In genomic region chr11:26330255-26330654, GRCh38 we compare ENCODE assay signal across 28 cellular contexts. TPM values are rescaled to one million over a fixed set of nuclear protein-coding genes. Genes with fewer than 3 reads are reported as not detected.
"Had no signal": no experiment of that assay in that cellular context is flagged by ENCODE, and none has a peak within 500 bp of the region (broad histone marks: within the 10 kb centered on the region; RNA-seq: fewer than 3 reads in every experiment).

No MANE protein-coding gene starts in this region.

- H3K9me3 Mint-ChIP-seq: nephron progenitor cell had no signal

- H3K4me2 ChIP-seq: smooth muscle cell had no signal

- DNase-seq: cortex of kidney; effector memory CD8-positive, alpha-beta T cell; hypothalamus; immature natural killer cell; islet precursor cell; kidney glomerular epithelial cell; left colon; left ventricle myocardium inferior; lower lobe of right lung; naive thymus-derived CD8-positive, alpha-beta T cell; nephron progenitor cell; stimulated activated CD4-positive, alpha-beta T cell treated with anti-CD3 and anti-CD28 coated beads, Interleukin-12 subunit alpha, Interleukin-12 subunit beta, amount 100 ng/mL, for 4 hours; stimulated activated CD4-positive, alpha-beta T cell treated with anti-CD3 and anti-CD28 coated beads, Interleukin-1b, Interleukin-23, amount 100 ng/mL, for 48 hours; stimulated activated CD4-positive, alpha-beta T cell treated with anti-CD3 and anti-CD28 coated beads, Interleukin-4, amount 100 ng/mL, for 1 hour; stimulated activated CD8-positive, alpha-beta memory T cell treated with anti-CD3 and anti-CD28 coated beads, Interleukin-4, amount 100 ng/mL, for 48 hours; stimulated activated naive CD4-positive, alpha-beta T cell; stimulated activated naive CD8-positive, alpha-beta T cell treated with anti-CD3 and anti-CD28 coated beads, Interleukin-15, amount 100 ng/mL, for 72 hours; transverse colon; upper lobe of right lung; uterus had no signal

- H3K4me3 Mint-ChIP-seq: effector memory CD8-positive, alpha-beta T cell; immature natural killer cell; naive thymus-derived CD8-positive, alpha-beta T cell; nephron progenitor cell; stimulated activated naive CD8-positive, alpha-beta T cell treated with anti-CD3 and anti-CD28 coated beads, Interleukin-15, amount 100 ng/mL, for 72 hours had no signal

- H3K4me1 Mint-ChIP-seq: immature natural killer cell; naive thymus-derived CD8-positive, alpha-beta T cell; stimulated activated naive CD8-positive, alpha-beta T cell treated with anti-CD3 and anti-CD28 coated beads, Interleukin-15, amount 100 ng/mL, for 72 hours had no signal

- H3K36me3 ChIP-seq: left ventricle myocardium inferior, lower lobe of right lung, prostate gland, right atrium auricular region, suprapubic skin, transverse colon, upper lobe of right lung, uterus had no signal

- H3K4me1 ChIP-seq: left ventricle myocardium inferior, prostate gland, upper lobe of right lung, uterus had no signal

- H3K27ac Mint-ChIP-seq: effector memory CD8-positive, alpha-beta T cell; immature natural killer cell; naive thymus-derived CD8-positive, alpha-beta T cell; nephron progenitor cell; stimulated activated naive CD8-positive, alpha-beta T cell treated with anti-CD3 and anti-CD28 coated beads, Interleukin-15, amount 100 ng/mL, for 72 hours had no signal

- ATAC-seq: effector memory CD8-positive, alpha-beta T cell; left colon; lower lobe of right lung; naive thymus-derived CD8-positive, alpha-beta T cell; sciatic nerve; stimulated activated naive CD8-positive, alpha-beta T cell treated with anti-CD3 and anti-CD28 coated beads, Interleukin-15, amount 100 ng/mL, for 72 hours; upper lobe of right lung had no signal

- H3K27me3 Mint-ChIP-seq: effector memory CD8-positive, alpha-beta T cell had no signal

- H3K27me3 ChIP-seq: right atrium auricular region, upper lobe of right lung, uterus had no signal

- H3K4me3 ChIP-seq: left ventricle myocardium inferior, lower lobe of right lung, prostate gland, right atrium auricular region, smooth muscle cell, suprapubic skin, transverse colon, upper lobe of right lung, uterus had no signal

- H3K27ac ChIP-seq: left ventricle myocardium inferior, lower lobe of right lung, prostate gland, right atrium auricular region, suprapubic skin, transverse colon, upper lobe of right lung, uterus had no signal

- H3K9me3 ChIP-seq: left ventricle myocardium inferior, lower lobe of right lung, prostate gland, right atrium auricular region, suprapubic skin, transverse colon, upper lobe of right lung, uterus had no signal

RNA-seq across cellular contexts. Expression of gene ANO3, which starts 1.7 kb away (rescaled TPM):
- total RNA-seq: dermis microvascular lymphatic vessel endothelial cell; left ventricle myocardium inferior; myocyte; naive thymus-derived CD8-positive, alpha-beta T cell; osteocyte; smooth muscle cell had no signal
